Comparison of ENCODE assay signal across 24 cellular contexts in the genomic region with DNA sequence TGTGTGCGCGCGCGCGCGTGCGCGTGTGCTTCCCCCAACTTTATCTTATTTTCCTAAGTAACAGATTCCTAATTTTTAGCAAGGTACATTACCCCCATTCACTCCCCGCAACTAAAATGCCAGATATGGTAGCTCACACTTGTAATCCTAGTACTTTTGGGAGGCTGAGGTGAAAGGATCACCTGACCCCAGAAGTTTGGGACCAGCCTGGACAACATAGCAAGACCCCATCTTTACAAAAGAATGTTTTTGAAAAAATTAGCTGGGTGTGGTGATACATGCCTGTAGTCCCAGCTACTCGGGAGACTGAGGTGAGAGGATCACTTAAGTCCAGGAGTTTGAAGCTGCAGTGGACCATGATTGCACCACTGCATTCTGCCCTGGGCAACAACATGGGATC. TPM values are rescaled to one million over a fixed set of nuclear protein-coding genes. Genes with fewer than 3 reads are reported as not detected.
DNase-seq lines count a peak whose midpoint lies in the region; ATAC-seq and TF ChIP-seq lines count a peak whose summit lies in the region.
"Had no signal": no experiment of that assay in that cellular context is flagged by ENCODE, and none has a peak within 500 bp of the region (broad histone marks: within the 10 kb centered on the region; RNA-seq: fewer than 3 reads in every experiment).

No MANE protein-coding gene starts in this region.

- no peak overlapping the region for H3K9ac ChIP-seq in DND-41 (ENCODE audit: low read depth, low read length)
- H3K9ac ChIP-seq: GM23248 had no signal

- H3K36me3 Mint-ChIP-seq in activated T-cell treated with anti-CD3 and anti-CD28 coated beads, Interleukin-2, amount 50 U/mL, for 24 hours (ENCODE audit: low read depth) = peaks cover 90% of the 10 kb centered on the region
- peaks cover 8 to 24% of the 10 kb centered on the region in 2 donors for H3K36me3 Mint-ChIP-seq in activated T-cell treated with anti-CD3 and anti-CD28 coated beads, Interleukin-2, amount 50 U/mL, for 72 hours (ENCODE audit: insufficient read depth in 2 of 2)
- H3K36me3 Mint-ChIP-seq in CD4-positive, CD25-positive, alpha-beta regulatory T cell = peaks cover 33% of the 10 kb centered on the region
- peaks cover 94% of the 10 kb centered on the region for H3K36me3 Mint-ChIP-seq in activated T-helper 17 cell treated with anti-CD3 and anti-CD28 coated beads, Interleukin-2, amount 50 U/mL, for 72 hours (ENCODE audit: low read depth)

- ATAC-seq in activated T-cell treated with anti-CD3 and anti-CD28 coated beads, Interleukin-2, amount 50 U/mL, for 72 hours (replicated peaks in 1 of 2) = no peak
- no peak for ATAC-seq in CD4-positive, CD25-positive, alpha-beta regulatory T cell (ENCODE audit: low read depth in 2 of 2)
- ATAC-seq in DND-41 (ENCODE audit: insufficient read depth, low read depth) = no peak
- ATAC-seq in activated T-helper 17 cell treated with anti-CD3 and anti-CD28 coated beads, Interleukin-2, amount 50 U/mL, for 72 hours (replicated peaks) = no peak
- ATAC-seq: A549; CD8-positive, alpha-beta T cell; GM12878 had no signal

- no peaks in the 10 kb centered on the region for H3K27me3 Mint-ChIP-seq in activated T-cell treated with anti-CD3 and anti-CD28 coated beads, Interleukin-2, amount 50 U/mL, for 24 hours
- H3K27me3 Mint-ChIP-seq in activated T-cell treated with anti-CD3 and anti-CD28 coated beads, Interleukin-2, amount 50 U/mL, for 72 hours (ENCODE audit: low read depth) = no peaks in the 10 kb centered on the region
- H3K27me3 Mint-ChIP-seq in CD4-positive, CD25-positive, alpha-beta regulatory T cell = no peaks in the 10 kb centered on the region
- H3K27me3 Mint-ChIP-seq in activated T-helper 17 cell treated with anti-CD3 and anti-CD28 coated beads, Interleukin-2, amount 50 U/mL, for 72 hours = no peaks in the 10 kb centered on the region

- peak overlapping the region; percentile 16 for H3K27ac Mint-ChIP-seq in activated T-cell treated with anti-CD3 and anti-CD28 coated beads, Interleukin-2, amount 50 U/mL, for 24 hours
- no peak overlapping the region for H3K27ac Mint-ChIP-seq in activated T-cell treated with anti-CD3 and anti-CD28 coated beads, Interleukin-2, amount 50 U/mL, for 72 hours
- peak overlapping the region in 2 of 3 donors; percentile 59 to 62 for H3K27ac Mint-ChIP-seq in CD4-positive, CD25-positive, alpha-beta regulatory T cell
- peak overlapping the region; percentile 10 for H3K27ac Mint-ChIP-seq in activated T-helper 17 cell treated with anti-CD3 and anti-CD28 coated beads, Interleukin-2, amount 50 U/mL, for 72 hours
- H3K27ac Mint-ChIP-seq: CD8-positive, alpha-beta T cell had no signal

- no peak for TF ChIP-seq CTCF in DND-41 (IDR thresholded peaks at IDR 0.05; ENCODE audit: borderline replicate concordance, extremely low read depth, low read length, poor library complexity, severe bottlenecking)

- no peak overlapping the region for H3K4me3 Mint-ChIP-seq in activated T-cell treated with anti-CD3 and anti-CD28 coated beads, Interleukin-2, amount 50 U/mL, for 24 hours
- no peak overlapping the region for H3K4me3 Mint-ChIP-seq in activated T-cell treated with anti-CD3 and anti-CD28 coated beads, Interleukin-2, amount 50 U/mL, for 72 hours
- H3K4me3 Mint-ChIP-seq in CD4-positive, CD25-positive, alpha-beta regulatory T cell = peak overlapping the region in 1 of 4 donors; percentile 96
- no peak overlapping the region for H3K4me3 Mint-ChIP-seq in activated T-helper 17 cell treated with anti-CD3 and anti-CD28 coated beads, Interleukin-2, amount 50 U/mL, for 72 hours
- H3K4me3 Mint-ChIP-seq: CD14-positive monocyte; CD8-positive, alpha-beta T cell had no signal

- no peak overlapping the region for H3K27ac ChIP-seq in CD4-positive, CD25-positive, alpha-beta regulatory T cell (ENCODE audit: insufficient read depth, low read length, poor library complexity, severe bottlenecking)
- no peak overlapping the region for H3K27ac ChIP-seq in DND-41 (ENCODE audit: low read length)
- H3K27ac ChIP-seq: A549; BLaER1 treated with 17β-estradiol and CSF1 and Interleukin-3, amounts not matched to agents 10 nM and 100 nM; GM23248 had no signal

- H3K4me2 ChIP-seq in DND-41 (ENCODE audit: insufficient read depth, low read length) = peak overlapping the region; percentile 23; the same call in 1 of the 2 replicates
- H3K4me2 ChIP-seq: A549; BLaER1 treated with 17β-estradiol and CSF1 and Interleukin-3, amounts not matched to agents 10 nM and 100 nM had no signal

- DNase-seq in activated T-cell treated with anti-CD3 and anti-CD28 coated beads, Interleukin-2, amount 50 U/mL, for 24 hours = no peak
- no peak for DNase-seq in activated T-cell treated with anti-CD3 and anti-CD28 coated beads, Interleukin-2, amount 50 U/mL, for 72 hours
- DNase-seq in CD4-positive, CD25-positive, alpha-beta regulatory T cell = no peak
- DNase-seq in DND-41 (no peak), retina (no peak), NCI-H1048 (lab: John Stamatoyannopoulos, UW) (no peak)
- DNase-seq in activated CD4-positive, alpha-beta T cell treated with anti-CD3 and anti-CD28 coated beads, Interleukin-2, amount 50 U/mL, for 4 hours = no peak
- DNase-seq: 8988T; ACHN; AML-193; BE2C; Caco-2; CD8-positive, alpha-beta T cell; DMS153; EL; GDM1; GM23248; H7; HCEC 1CT had no signal

- H3K4me3 ChIP-seq in CD4-positive, CD25-positive, alpha-beta regulatory T cell (ENCODE audit: low read depth, low read length) = no peak overlapping the region
- no peak overlapping the region for H3K4me3 ChIP-seq in DND-41 (ENCODE audit: low read depth in 1 of 2, low read length in 2 of 2)
- H3K4me3 ChIP-seq: A549; BLaER1 treated with 17β-estradiol and CSF1 and Interleukin-3, amounts not matched to agents 10 nM and 100 nM; GM12878; GM23248 had no signal

- H3K4me1 Mint-ChIP-seq in activated T-cell treated with anti-CD3 and anti-CD28 coated beads, Interleukin-2, amount 50 U/mL, for 24 hours (ENCODE audit: low read depth) = peaks cover 79% of the 10 kb centered on the region
- H3K4me1 Mint-ChIP-seq in activated T-cell treated with anti-CD3 and anti-CD28 coated beads, Interleukin-2, amount 50 U/mL, for 72 hours (ENCODE audit: low read depth) = peaks cover 67% of the 10 kb centered on the region
- peaks cover 53 to 88% (median 58%) of the 10 kb centered on the region in 4 donors for H3K4me1 Mint-ChIP-seq in CD4-positive, CD25-positive, alpha-beta regulatory T cell
- H3K4me1 Mint-ChIP-seq in activated T-helper 17 cell treated with anti-CD3 and anti-CD28 coated beads, Interleukin-2, amount 50 U/mL, for 72 hours = peaks cover 38% of the 10 kb centered on the region

- no peaks in the 10 kb centered on the region for H3K9me3 ChIP-seq in CD4-positive, CD25-positive, alpha-beta regulatory T cell (ENCODE audit: control insufficient read depth in 2 of 2, low read length in 2 of 2)
- H3K9me3 ChIP-seq in DND-41 (ENCODE audit: insufficient read depth, low read length, severe bottlenecking) = no peaks in the 10 kb centered on the region
- H3K9me3 ChIP-seq: A549; BE2C; BLaER1 treated with 17β-estradiol and CSF1 and Interleukin-3, amounts not matched to agents 10 nM and 100 nM; Caco-2 had no signal

- peaks cover 43% of the 10 kb centered on the region for H3K4me1 ChIP-seq in CD4-positive, CD25-positive, alpha-beta regulatory T cell (ENCODE audit: control insufficient read depth, insufficient read depth, low read length, poor library complexity, severe bottlenecking)
- H3K4me1 ChIP-seq in DND-41 (ENCODE audit: insufficient read depth, low read length) = peaks cover 48% of the 10 kb centered on the region
- H3K4me1 ChIP-seq: BE2C had no signal

- peaks cover 67% of the 10 kb centered on the region for H4K20me1 ChIP-seq in DND-41 (ENCODE audit: insufficient read depth, low read length)

- peaks cover 99% of the 10 kb centered on the region for H3K79me2 ChIP-seq in DND-41 (ENCODE audit: insufficient read depth, low read length)

- H3K27me3 ChIP-seq in CD4-positive, CD25-positive, alpha-beta regulatory T cell (ENCODE audit: control insufficient read depth, insufficient read depth, low read length) = no peaks in the 10 kb centered on the region
- H3K27me3 ChIP-seq in DND-41 (ENCODE audit: insufficient read depth, low read length, poor library complexity) = no peaks in the 10 kb centered on the region
- H3K27me3 ChIP-seq: BE2C; BLaER1 treated with 17β-estradiol and CSF1 and Interleukin-3, amounts not matched to agents 10 nM and 100 nM had no signal

- H3K36me3 ChIP-seq in CD4-positive, CD25-positive, alpha-beta regulatory T cell (ENCODE audit: control insufficient read depth, insufficient read depth, low read length) = peaks cover 59% of the 10 kb centered on the region
- H3K36me3 ChIP-seq in DND-41 (ENCODE audit: insufficient read depth, low read length) = peaks cover 88% of the 10 kb centered on the region

- H3K9me3 Mint-ChIP-seq in activated T-cell treated with anti-CD3 and anti-CD28 coated beads, Interleukin-2, amount 50 U/mL, for 24 hours = no peaks in the 10 kb centered on the region
- no peaks in the 10 kb centered on the region for H3K9me3 Mint-ChIP-seq in activated T-cell treated with anti-CD3 and anti-CD28 coated beads, Interleukin-2, amount 50 U/mL, for 72 hours
- H3K9me3 Mint-ChIP-seq in CD4-positive, CD25-positive, alpha-beta regulatory T cell = no peaks in the 10 kb centered on the region
- H3K9me3 Mint-ChIP-seq in activated T-helper 17 cell treated with anti-CD3 and anti-CD28 coated beads, Interleukin-2, amount 50 U/mL, for 72 hours = no peaks in the 10 kb centered on the region
- H3K9me3 Mint-ChIP-seq: CD14-positive monocyte; CD8-positive, alpha-beta T cell had no signal

- H2AFZ ChIP-seq in DND-41 (ENCODE audit: low read depth, low read length) = no peak overlapping the region
- H2AFZ ChIP-seq: GM23248 had no signal

RNA-seq across cellular contexts. Expression of gene BRD7, which starts 5.1 kb away (rescaled TPM):
- 10 to 100 TPM; 74.8 to 84.2 TPM for total RNA-seq in activated T-cell treated with anti-CD3 and anti-CD28 coated beads, Interleukin-2, amount 50 U/mL, for 72 hours
- 88.6 TPM for total RNA-seq in CD4-positive, CD25-positive, alpha-beta regulatory T cell
- 10 to 100 TPM; 23.3 to 45.5 (median 32.1) TPM for polyA plus RNA-seq in CD4-positive, CD25-positive, alpha-beta regulatory T cell
- total RNA-seq in activated T-helper 17 cell treated with anti-CD3 and anti-CD28 coated beads, Interleukin-2, amount 50 U/mL, for 72 hours = 10 to 100 TPM; 53.5 to 63.9 TPM
